Comparison of ENCODE assay signal across 18 cellular contexts in the genomic region with DNA sequence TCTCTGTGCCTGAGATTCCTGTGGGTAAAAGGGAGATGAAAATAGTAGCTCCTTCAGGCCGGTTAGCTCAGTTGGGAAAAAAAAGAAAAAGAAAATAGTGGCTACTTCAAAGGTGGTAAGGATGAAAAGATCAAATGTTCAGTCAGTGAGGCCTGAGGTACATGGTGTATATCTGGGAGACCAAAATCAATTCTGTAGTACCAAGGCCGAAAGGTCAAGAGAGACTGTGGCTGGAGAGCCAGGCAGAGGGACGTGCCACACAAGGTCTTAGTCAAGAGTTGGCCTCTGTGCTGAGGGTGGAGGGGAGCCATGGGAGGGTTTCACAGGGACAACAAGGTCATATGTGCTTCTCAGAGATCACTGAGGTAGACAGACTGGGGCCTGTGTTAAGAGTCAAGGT. TPM values are rescaled to one million over a fixed set of nuclear protein-coding genes. Genes with fewer than 3 reads are reported as not detected.
DNase-seq lines count a peak whose midpoint lies in the region; ATAC-seq and TF ChIP-seq lines count a peak whose summit lies in the region.
"Had no signal": no experiment of that assay in that cellular context is flagged by ENCODE, and none has a peak within 500 bp of the region (broad histone marks: within the 10 kb centered on the region; RNA-seq: fewer than 3 reads in every experiment).

No MANE protein-coding gene starts in this region.

- H4K20me1 ChIP-seq in BLaER1: peaks cover 15% of the 10 kb centered on the region; the same call in 1 of the 2 replicates
- no peaks in the 10 kb centered on the region for H4K20me1 ChIP-seq in BLaER1 treated with 17β-estradiol and CSF1 and Interleukin-3, amounts not matched to agents 10 nM and 100 nM

- H3K9me3 ChIP-seq in BLaER1 (no peaks in the 10 kb centered on the region), endodermal cell (ENCODE audit: control insufficient read depth, low read length) (no peaks in the 10 kb centered on the region)
- H3K9me3 ChIP-seq in BLaER1 treated with 17β-estradiol and CSF1 and Interleukin-3, amounts not matched to agents 10 nM and 100 nM (replicated peaks in 1 of 11): no peaks in the 10 kb centered on the region
- H3K9me3 ChIP-seq: SJSA1 had no signal

- H3K4me3 ChIP-seq in BLaER1: no peak overlapping the region
- H3K4me3 ChIP-seq in BLaER1 treated with 17β-estradiol and CSF1 and Interleukin-3, amounts not matched to agents 10 nM and 100 nM: no peak overlapping the region
- no peak overlapping the region for H3K4me3 ChIP-seq in endodermal cell (ENCODE audit: low read length)
- H3K4me3 ChIP-seq: SJSA1 had no signal

- peaks cover 45% of the 10 kb centered on the region for H3K4me1 Mint-ChIP-seq in activated CD8-positive, alpha-beta memory T cell treated with anti-CD3 and anti-CD28 coated beads, Interleukin-2, amount 10 ng/mL, durations not matched to agents 7 days and 5 days
- H3K4me1 Mint-ChIP-seq in endodermal cell (peaks cover 4% of the 10 kb centered on the region), type B pancreatic cell (ENCODE audit: unreplicated experiment) (peaks cover 35% of the 10 kb centered on the region)

- H3K27me3 Mint-ChIP-seq in activated CD8-positive, alpha-beta memory T cell treated with anti-CD3 and anti-CD28 coated beads, Interleukin-2, amount 10 ng/mL, durations not matched to agents 7 days and 5 days: peaks cover 22% of the 10 kb centered on the region
- peaks cover 7% of the 10 kb centered on the region for H3K27me3 Mint-ChIP-seq in endodermal cell (ENCODE audit: insufficient read depth)
- H3K27me3 Mint-ChIP-seq in type B pancreatic cell: peaks cover 11% of the 10 kb centered on the region

- in situ Hi-C loops in GM13977 (cut with MboI; ENCODE audit: low pct_unique_long_range_greater_than_20kb, low sequenced_read_pairs, unreplicated experiment): loop anchor here (5.0 kb wide), 1 partner anchor 83 kb away; no protein-coding TSS in a partner anchor

- CTCF ChIA-PET in activated CD8-positive, alpha-beta memory T cell treated with anti-CD3 and anti-CD28 coated beads, Interleukin-2, amount 10 ng/mL, durations not matched to agents 7 days and 5 days (lab: Charles Lee): interaction anchor here (0.9 to 11.4 kb wide), 8 partner anchors 47 to 142 kb away, joined by 3 to 212 read pairs (median 16); no protein-coding TSS in a partner anchor

- no peaks in the 10 kb centered on the region for H3K36me3 Mint-ChIP-seq in activated CD8-positive, alpha-beta memory T cell treated with anti-CD3 and anti-CD28 coated beads, Interleukin-2, amount 10 ng/mL, durations not matched to agents 7 days and 5 days
- H3K36me3 Mint-ChIP-seq in endodermal cell (ENCODE audit: low read depth) (no peaks in the 10 kb centered on the region), type B pancreatic cell (no peaks in the 10 kb centered on the region)
- H3K36me3 Mint-ChIP-seq: CD14-positive monocyte, IgD-negative memory B cell had no signal

- peak overlapping the region; percentile 11 for H3K27ac Mint-ChIP-seq in activated CD8-positive, alpha-beta memory T cell treated with anti-CD3 and anti-CD28 coated beads, Interleukin-2, amount 10 ng/mL, durations not matched to agents 7 days and 5 days
- H3K27ac Mint-ChIP-seq in endodermal cell: peak overlapping the region; percentile 7
- H3K27ac Mint-ChIP-seq in type B pancreatic cell: no peak overlapping the region

- DNase-seq in activated CD8-positive, alpha-beta memory T cell treated with anti-CD3 and anti-CD28 coated beads, Interleukin-2, amount 10 ng/mL, durations not matched to agents 7 days and 5 days: no peak
- no peak for DNase-seq in activated CD8-positive, alpha-beta memory T cell treated with anti-CD3 and anti-CD28 coated beads for 24 hours
- DNase-seq in endodermal cell: no peak
- no peak for DNase-seq in type B pancreatic cell (ENCODE audit: extremely low spot score, unreplicated experiment)
- no peak for DNase-seq in GM13977 (ENCODE audit: low spot score)
- DNase-seq: DMS153, DND-41, MM.1S, NCI-H2029 treated with DMSO at 0.1 percent for 48 hours, NCI-H526 treated with DMSO at 0.1 percent for 48 hours, Right ventricle myocardium superior, RPMI8226 had no signal

- no peak for ATAC-seq in activated CD8-positive, alpha-beta memory T cell treated with anti-CD3 and anti-CD28 coated beads, Interleukin-2, amount 10 ng/mL, durations not matched to agents 7 days and 5 days

- no peak overlapping the region for H3K4me3 Mint-ChIP-seq in activated CD8-positive, alpha-beta memory T cell treated with anti-CD3 and anti-CD28 coated beads, Interleukin-2, amount 10 ng/mL, durations not matched to agents 7 days and 5 days
- no peak overlapping the region for H3K4me3 Mint-ChIP-seq in endodermal cell
- H3K4me3 Mint-ChIP-seq in type B pancreatic cell: no peak overlapping the region
- H3K4me3 Mint-ChIP-seq: CD14-positive monocyte had no signal

- peaks cover under 1% of the 10 kb centered on the region for H3K27me3 ChIP-seq in BLaER1
- H3K27me3 ChIP-seq in BLaER1 treated with 17β-estradiol and CSF1 and Interleukin-3, amounts not matched to agents 10 nM and 100 nM: peaks cover 0 to 1% (median under 1%) of the 10 kb centered on the region in 11 experiments; a peak in 13 of 22 replicates
- H3K27me3 ChIP-seq in endodermal cell (ENCODE audit: control insufficient read depth, insufficient read depth, low read length, poor library complexity, severe bottlenecking): no peaks in the 10 kb centered on the region
- H3K27me3 ChIP-seq: SJSA1 had no signal

- H3K36me3 ChIP-seq in BLaER1 (no peaks in the 10 kb centered on the region), endodermal cell (ENCODE audit: control insufficient read depth, insufficient read depth, low read length) (no peaks in the 10 kb centered on the region)
- no peaks in the 10 kb centered on the region for H3K36me3 ChIP-seq in BLaER1 treated with 17β-estradiol and CSF1 and Interleukin-3, amounts not matched to agents 10 nM and 100 nM
- H3K36me3 ChIP-seq: SJSA1 had no signal

- 69 to 90% methylated on average over 3 of the region's 3 CpGs for WGBS in endodermal cell (ENCODE audit: insufficient coverage in 1 of 2, insufficient read length in 1 of 2), 2 experiments

- H3K9me3 Mint-ChIP-seq in activated CD8-positive, alpha-beta memory T cell treated with anti-CD3 and anti-CD28 coated beads, Interleukin-2, amount 10 ng/mL, durations not matched to agents 7 days and 5 days (ENCODE audit: low read depth): no peaks in the 10 kb centered on the region
- H3K9me3 Mint-ChIP-seq in endodermal cell: no peaks in the 10 kb centered on the region
- H3K9me3 Mint-ChIP-seq in type B pancreatic cell: no peaks in the 10 kb centered on the region
- H3K9me3 Mint-ChIP-seq: CD14-positive monocyte, IgD-negative memory B cell had no signal

- H3K4me1 ChIP-seq in BLaER1 (peaks cover 78% of the 10 kb centered on the region), endodermal cell (ENCODE audit: control insufficient read depth, insufficient read depth, low read length) (peaks cover 2% of the 10 kb centered on the region)
- peaks cover 38 to 82% (median 78%) of the 10 kb centered on the region in 10 experiments for H3K4me1 ChIP-seq in BLaER1 treated with 17β-estradiol and CSF1 and Interleukin-3, amounts not matched to agents 10 nM and 100 nM
- H3K4me1 ChIP-seq: SJSA1 had no signal

- H3K27ac ChIP-seq in BLaER1 (peak overlapping the region; percentile 27; the same call in 1 of the 2 replicates), endodermal cell (ENCODE audit: low read depth, low read length) (no peak overlapping the region)
- H3K27ac ChIP-seq in BLaER1 treated with 17β-estradiol and CSF1 and Interleukin-3, amounts not matched to agents 10 nM and 100 nM: no peak overlapping the region
- H3K27ac ChIP-seq: KMS-11, SJSA1 had no signal

- no peak overlapping the region for H3K9ac ChIP-seq in BLaER1
- H3K9ac ChIP-seq in BLaER1 treated with 17β-estradiol and CSF1 and Interleukin-3, amounts not matched to agents 10 nM and 100 nM: peak overlapping the region in 3 of 11 experiments; percentile 11 to 49 (median 27); a peak in 2 of 22 replicates
- H3K9ac ChIP-seq in endodermal cell (ENCODE audit: extremely low read depth, low read length, poor library complexity, severe bottlenecking): no peak overlapping the region
- H3K9ac ChIP-seq: KMS-11 had no signal

- no peak for TF ChIP-seq CTCF in endodermal cell (conservative IDR thresholded peaks at IDR 0.05)
- no peak for TF ChIP-seq CTCF in type B pancreatic cell (conservative IDR thresholded peaks at IDR 0.05)
- no peak for TF ChIP-seq CTCF in GM13977 (IDR thresholded peaks at IDR 0.05; ENCODE audit: extremely low read depth, insufficient read depth, missing control alignments)

- H3K4me2 ChIP-seq in BLaER1: peak overlapping the region; percentile 73
- H3K4me2 ChIP-seq in BLaER1 treated with 17β-estradiol and CSF1 and Interleukin-3, amounts not matched to agents 10 nM and 100 nM: peak overlapping the region in 9 of 11 experiments; percentile 18 to 100 (median 81); a peak in 17 of 22 replicates
- H3K4me2 ChIP-seq: KMS-11 had no signal

RNA-seq across cellular contexts. Expression of gene GDPD5, which starts 4.8 kb away (rescaled TPM):
- total RNA-seq in activated CD8-positive, alpha-beta memory T cell treated with anti-CD3 and anti-CD28 coated beads, Interleukin-2, amount 10 ng/mL, durations not matched to agents 7 days and 5 days: 10 to 100 TPM; 11.3 to 33.9 TPM
- total RNA-seq in endodermal cell (1 to 10 TPM; 3.0 to 8.6 TPM), type B pancreatic cell (ENCODE audit: low replicate concordance) (7.5 and 11.3 TPM in 2 replicates)
- polyA plus RNA-seq in endodermal cell (2013, experiment 1 of 2): 9.4 TPM
- 7.7 TPM for polyA plus RNA-seq in endodermal cell (2013, experiment 2 of 2)

RNA-seq across cellular contexts. Expression of gene SERPINH1, which starts 31.5 kb away (rescaled TPM):
- total RNA-seq in activated CD8-positive, alpha-beta memory T cell treated with anti-CD3 and anti-CD28 coated beads, Interleukin-2, amount 10 ng/mL, durations not matched to agents 7 days and 5 days: 10 to 100 TPM in 1 of 2 experiments, 1 to 10 TPM in 1; 8.1 to 10.6 TPM
- total RNA-seq in endodermal cell (100 to 1,000 TPM; 414 to 454 TPM), type B pancreatic cell (ENCODE audit: low replicate concordance) (151 and 229 TPM in 2 replicates)
- polyA plus RNA-seq in endodermal cell (2013, experiment 1 of 2): 364 TPM
- 386 TPM for polyA plus RNA-seq in endodermal cell (2013, experiment 2 of 2)

Comparison
In these comparisons a context has a peak if more than half of its experiments do, and no peak if none do; other contexts are left out.
1. RNA of gene SERPINH1, which starts 31.5 kb away (total RNA-seq): 414 to 454 TPM in endodermal cell and 151 to 229 TPM in type B pancreatic cell; 8.1 to 10.6 TPM in activated CD8-positive, alpha-beta memory T cell treated with anti-CD3 and anti-CD28 coated beads, Interleukin-2, amount 10 ng/mL, durations not matched to agents 7 days and 5 days; every median in the first group is over 10 times any median in the second.